ENCODE assay signal across 1 cellular context in the genomic region with DNA sequence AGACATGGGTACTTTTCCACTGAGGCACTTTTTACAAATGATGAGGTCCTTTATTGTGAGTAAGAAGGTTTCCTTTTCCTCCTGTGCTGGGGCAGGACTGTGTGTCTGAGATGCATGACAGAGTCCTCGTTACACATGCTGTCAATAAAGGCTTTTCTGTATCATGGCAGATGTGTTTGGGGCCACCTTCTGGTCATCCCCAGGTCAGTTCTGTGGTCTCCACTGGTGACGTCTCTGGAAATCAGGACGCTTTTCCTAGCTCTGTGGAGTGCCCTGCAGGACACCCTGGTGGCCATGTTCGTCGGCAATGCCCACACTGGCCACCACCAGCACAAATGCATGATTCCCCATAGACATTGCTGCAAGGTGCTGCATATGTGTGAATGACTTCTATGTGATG.
A peak's percentile ranks its signal among the peaks of the same experiment; 100 is the strongest.
TF ChIP-seq lines count a peak whose summit lies in the region.

No MANE protein-coding gene starts in this region.

TF ChIP-seq in K562, 482 proteins besides CTCF, POLR2A, EP300 and RAD21 (continued from another document and continues in another):
- TF ChIP-seq, protein P1, sequence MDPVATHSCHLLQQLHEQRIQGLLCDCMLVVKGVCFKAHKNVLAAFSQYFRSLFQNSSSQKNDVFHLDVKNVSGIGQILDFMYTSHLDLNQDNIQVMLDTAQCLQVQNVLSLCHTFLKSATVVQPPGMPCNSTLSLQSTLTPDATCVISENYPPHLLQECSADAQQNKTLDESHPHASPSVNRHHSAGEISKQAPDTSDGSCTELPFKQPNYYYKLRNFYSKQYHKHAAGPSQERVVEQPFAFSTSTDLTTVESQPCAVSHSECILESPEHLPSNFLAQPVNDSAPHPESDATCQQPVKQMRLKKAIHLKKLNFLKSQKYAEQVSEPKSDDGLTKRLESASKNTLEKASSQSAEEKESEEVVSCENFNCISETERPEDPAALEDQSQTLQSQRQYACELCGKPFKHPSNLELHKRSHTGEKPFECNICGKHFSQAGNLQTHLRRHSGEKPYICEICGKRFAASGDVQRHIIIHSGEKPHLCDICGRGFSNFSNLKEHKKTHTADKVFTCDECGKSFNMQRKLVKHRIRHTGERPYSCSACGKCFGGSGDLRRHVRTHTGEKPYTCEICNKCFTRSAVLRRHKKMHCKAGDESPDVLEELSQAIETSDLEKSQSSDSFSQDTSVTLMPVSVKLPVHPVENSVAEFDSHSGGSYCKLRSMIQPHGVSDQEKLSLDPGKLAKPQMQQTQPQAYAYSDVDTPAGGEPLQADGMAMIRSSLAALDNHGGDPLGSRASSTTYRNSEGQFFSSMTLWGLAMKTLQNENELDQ (CRISPR knock-in tag; IDR thresholded peaks at IDR 0.05; ENCODE audit: borderline replicate concordance) = no peak
- TF ChIP-seq PHB2 (IDR thresholded peaks at IDR 0.05; ENCODE audit: low read depth) (no peak), ZNF253 (CRISPR knock-in tag; conservative IDR thresholded peaks at IDR 0.05) (no peak), FOXK1 (CRISPR knock-in tag; IDR thresholded peaks at IDR 0.05; ENCODE audit: borderline replicate concordance) (no peak), CBFB (CRISPR knock-in tag; IDR thresholded peaks at IDR 0.05) (peak; percentile 87), BDP1 (IDR thresholded peaks at IDR 0.05; ENCODE audit: insufficient read depth, insufficient read length) (no peak), ZNF766 (CRISPR knock-in tag; conservative IDR thresholded peaks at IDR 0.05) (0 out of 2 replicates have a peak, but pooled peaks have one; percentile 56), SMAD4 (CRISPR knock-in tag; conservative IDR thresholded peaks at IDR 0.05) (0 out of 2 replicates have a peak, but pooled peaks have one; percentile 61), NBN (IDR thresholded peaks at IDR 0.05; ENCODE audit: low read depth) (peak; percentile 63; the same call in 1 of the 2 replicates), CBX1 (IDR thresholded peaks at IDR 0.05; ENCODE audit: low read depth) (no peak), TARDBP (IDR thresholded peaks at IDR 0.05) (no peak), KAT8 (IDR thresholded peaks at IDR 0.05; ENCODE audit: low read depth) (no peak), EWSR1 (IDR thresholded peaks at IDR 0.05; ENCODE audit: borderline replicate concordance, low read depth, partially characterized antibody) (no peak), SMAD2 (IDR thresholded peaks at IDR 0.05; ENCODE audit: low read depth, low read length) (no peak), POLR2B (IDR thresholded peaks at IDR 0.05; ENCODE audit: low read depth, partially characterized antibody) (no peak), ELF2 (CRISPR knock-in tag; IDR thresholded peaks at IDR 0.05) (no peak), ZNF124 (CRISPR knock-in tag; IDR thresholded peaks at IDR 0.05) (no peak), RBM15 (IDR thresholded peaks at IDR 0.05; ENCODE audit: insufficient read depth, low read length) (no peak), ETV6 (IDR thresholded peaks at IDR 0.05; ENCODE audit: borderline replicate concordance in 1 of 2, low read depth in 2 of 2, low read length in 1 of 2) (no peak), ETV6 (CRISPR knock-in tag; IDR thresholded peaks at IDR 0.05; ENCODE audit: borderline replicate concordance) (no peak), ZNF77 (CRISPR knock-in tag; IDR thresholded peaks at IDR 0.05) (no peak), FOXJ3 (CRISPR knock-in tag; IDR thresholded peaks at IDR 0.05) (no peak), ZNF217 (CRISPR knock-in tag; IDR thresholded peaks at IDR 0.05) (no peak), TAL1 (IDR thresholded peaks at IDR 0.05) (no peak; the same call in 1 of the 2 replicates), FOXA3 (CRISPR knock-in tag; conservative IDR thresholded peaks at IDR 0.05 in 1 of 2, IDR thresholded peaks at IDR 0.05 in 1 of 2) (peak; percentile 73 to 91)
- TF ChIP-seq, protein P2, sequence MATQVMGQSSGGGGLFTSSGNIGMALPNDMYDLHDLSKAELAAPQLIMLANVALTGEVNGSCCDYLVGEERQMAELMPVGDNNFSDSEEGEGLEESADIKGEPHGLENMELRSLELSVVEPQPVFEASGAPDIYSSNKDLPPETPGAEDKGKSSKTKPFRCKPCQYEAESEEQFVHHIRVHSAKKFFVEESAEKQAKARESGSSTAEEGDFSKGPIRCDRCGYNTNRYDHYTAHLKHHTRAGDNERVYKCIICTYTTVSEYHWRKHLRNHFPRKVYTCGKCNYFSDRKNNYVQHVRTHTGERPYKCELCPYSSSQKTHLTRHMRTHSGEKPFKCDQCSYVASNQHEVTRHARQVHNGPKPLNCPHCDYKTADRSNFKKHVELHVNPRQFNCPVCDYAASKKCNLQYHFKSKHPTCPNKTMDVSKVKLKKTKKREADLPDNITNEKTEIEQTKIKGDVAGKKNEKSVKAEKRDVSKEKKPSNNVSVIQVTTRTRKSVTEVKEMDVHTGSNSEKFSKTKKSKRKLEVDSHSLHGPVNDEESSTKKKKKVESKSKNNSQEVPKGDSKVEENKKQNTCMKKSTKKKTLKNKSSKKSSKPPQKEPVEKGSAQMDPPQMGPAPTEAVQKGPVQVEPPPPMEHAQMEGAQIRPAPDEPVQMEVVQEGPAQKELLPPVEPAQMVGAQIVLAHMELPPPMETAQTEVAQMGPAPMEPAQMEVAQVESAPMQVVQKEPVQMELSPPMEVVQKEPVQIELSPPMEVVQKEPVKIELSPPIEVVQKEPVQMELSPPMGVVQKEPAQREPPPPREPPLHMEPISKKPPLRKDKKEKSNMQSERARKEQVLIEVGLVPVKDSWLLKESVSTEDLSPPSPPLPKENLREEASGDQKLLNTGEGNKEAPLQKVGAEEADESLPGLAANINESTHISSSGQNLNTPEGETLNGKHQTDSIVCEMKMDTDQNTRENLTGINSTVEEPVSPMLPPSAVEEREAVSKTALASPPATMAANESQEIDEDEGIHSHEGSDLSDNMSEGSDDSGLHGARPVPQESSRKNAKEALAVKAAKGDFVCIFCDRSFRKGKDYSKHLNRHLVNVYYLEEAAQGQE (CRISPR knock-in tag; IDR thresholded peaks at IDR 0.05; ENCODE audit: low read depth) = no peak
- TF ChIP-seq, protein P3, sequence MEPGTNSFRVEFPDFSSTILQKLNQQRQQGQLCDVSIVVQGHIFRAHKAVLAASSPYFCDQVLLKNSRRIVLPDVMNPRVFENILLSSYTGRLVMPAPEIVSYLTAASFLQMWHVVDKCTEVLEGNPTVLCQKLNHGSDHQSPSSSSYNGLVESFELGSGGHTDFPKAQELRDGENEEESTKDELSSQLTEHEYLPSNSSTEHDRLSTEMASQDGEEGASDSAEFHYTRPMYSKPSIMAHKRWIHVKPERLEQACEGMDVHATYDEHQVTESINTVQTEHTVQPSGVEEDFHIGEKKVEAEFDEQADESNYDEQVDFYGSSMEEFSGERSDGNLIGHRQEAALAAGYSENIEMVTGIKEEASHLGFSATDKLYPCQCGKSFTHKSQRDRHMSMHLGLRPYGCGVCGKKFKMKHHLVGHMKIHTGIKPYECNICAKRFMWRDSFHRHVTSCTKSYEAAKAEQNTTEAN (CRISPR knock-in tag; IDR thresholded peaks at IDR 0.05) = no peak
- TF ChIP-seq, protein P4, sequence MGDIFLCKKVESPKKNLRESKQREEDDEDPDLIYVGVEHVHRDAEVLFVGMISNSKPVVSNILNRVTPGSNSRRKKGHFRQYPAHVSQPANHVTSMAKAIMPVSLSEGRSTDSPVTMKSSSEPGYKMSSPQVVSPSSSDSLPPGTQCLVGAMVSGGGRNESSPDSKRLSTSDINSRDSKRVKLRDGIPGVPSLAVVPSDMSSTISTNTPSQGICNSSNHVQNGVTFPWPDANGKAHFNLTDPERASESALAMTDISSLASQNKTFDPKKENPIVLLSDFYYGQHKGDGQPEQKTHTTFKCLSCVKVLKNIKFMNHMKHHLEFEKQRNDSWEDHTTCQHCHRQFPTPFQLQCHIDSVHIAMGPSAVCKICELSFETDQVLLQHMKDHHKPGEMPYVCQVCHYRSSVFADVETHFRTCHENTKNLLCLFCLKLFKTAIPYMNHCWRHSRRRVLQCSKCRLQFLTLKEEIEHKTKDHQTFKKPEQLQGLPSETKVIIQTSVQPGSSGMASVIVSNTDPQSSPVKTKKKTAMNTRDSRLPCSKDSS (IDR thresholded peaks at IDR 0.05; ENCODE audit: low read depth, partially characterized antibody) = no peak
- TF ChIP-seq, protein P5, sequence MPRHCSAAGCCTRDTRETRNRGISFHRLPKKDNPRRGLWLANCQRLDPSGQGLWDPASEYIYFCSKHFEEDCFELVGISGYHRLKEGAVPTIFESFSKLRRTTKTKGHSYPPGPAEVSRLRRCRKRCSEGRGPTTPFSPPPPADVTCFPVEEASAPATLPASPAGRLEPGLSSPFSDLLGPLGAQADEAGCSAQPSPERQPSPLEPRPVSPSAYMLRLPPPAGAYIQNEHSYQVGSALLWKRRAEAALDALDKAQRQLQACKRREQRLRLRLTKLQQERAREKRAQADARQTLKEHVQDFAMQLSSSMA (CRISPR knock-in tag; IDR thresholded peaks at IDR 0.05) = no peak
- TF ChIP-seq, protein P6, sequence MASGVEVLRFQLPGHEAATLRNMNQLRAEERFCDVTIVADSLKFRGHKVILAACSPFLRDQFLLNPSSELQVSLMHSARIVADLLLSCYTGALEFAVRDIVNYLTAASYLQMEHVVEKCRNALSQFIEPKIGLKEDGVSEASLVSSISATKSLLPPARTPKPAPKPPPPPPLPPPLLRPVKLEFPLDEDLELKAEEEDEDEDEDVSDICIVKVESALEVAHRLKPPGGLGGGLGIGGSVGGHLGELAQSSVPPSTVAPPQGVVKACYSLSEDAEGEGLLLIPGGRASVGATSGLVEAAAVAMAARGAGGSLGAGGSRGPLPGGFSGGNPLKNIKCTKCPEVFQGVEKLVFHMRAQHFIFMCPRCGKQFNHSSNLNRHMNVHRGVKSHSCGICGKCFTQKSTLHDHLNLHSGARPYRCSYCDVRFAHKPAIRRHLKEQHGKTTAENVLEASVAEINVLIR (CRISPR knock-in tag; IDR thresholded peaks at IDR 0.05) = peak; percentile 17; the same call in 1 of the 2 replicates
- TF ChIP-seq, protein P7, sequence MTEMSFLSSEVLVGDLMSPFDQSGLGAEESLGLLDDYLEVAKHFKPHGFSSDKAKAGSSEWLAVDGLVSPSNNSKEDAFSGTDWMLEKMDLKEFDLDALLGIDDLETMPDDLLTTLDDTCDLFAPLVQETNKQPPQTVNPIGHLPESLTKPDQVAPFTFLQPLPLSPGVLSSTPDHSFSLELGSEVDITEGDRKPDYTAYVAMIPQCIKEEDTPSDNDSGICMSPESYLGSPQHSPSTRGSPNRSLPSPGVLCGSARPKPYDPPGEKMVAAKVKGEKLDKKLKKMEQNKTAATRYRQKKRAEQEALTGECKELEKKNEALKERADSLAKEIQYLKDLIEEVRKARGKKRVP (CRISPR knock-in tag; IDR thresholded peaks at IDR 0.05) = no peak
- TF ChIP-seq, protein P8, sequence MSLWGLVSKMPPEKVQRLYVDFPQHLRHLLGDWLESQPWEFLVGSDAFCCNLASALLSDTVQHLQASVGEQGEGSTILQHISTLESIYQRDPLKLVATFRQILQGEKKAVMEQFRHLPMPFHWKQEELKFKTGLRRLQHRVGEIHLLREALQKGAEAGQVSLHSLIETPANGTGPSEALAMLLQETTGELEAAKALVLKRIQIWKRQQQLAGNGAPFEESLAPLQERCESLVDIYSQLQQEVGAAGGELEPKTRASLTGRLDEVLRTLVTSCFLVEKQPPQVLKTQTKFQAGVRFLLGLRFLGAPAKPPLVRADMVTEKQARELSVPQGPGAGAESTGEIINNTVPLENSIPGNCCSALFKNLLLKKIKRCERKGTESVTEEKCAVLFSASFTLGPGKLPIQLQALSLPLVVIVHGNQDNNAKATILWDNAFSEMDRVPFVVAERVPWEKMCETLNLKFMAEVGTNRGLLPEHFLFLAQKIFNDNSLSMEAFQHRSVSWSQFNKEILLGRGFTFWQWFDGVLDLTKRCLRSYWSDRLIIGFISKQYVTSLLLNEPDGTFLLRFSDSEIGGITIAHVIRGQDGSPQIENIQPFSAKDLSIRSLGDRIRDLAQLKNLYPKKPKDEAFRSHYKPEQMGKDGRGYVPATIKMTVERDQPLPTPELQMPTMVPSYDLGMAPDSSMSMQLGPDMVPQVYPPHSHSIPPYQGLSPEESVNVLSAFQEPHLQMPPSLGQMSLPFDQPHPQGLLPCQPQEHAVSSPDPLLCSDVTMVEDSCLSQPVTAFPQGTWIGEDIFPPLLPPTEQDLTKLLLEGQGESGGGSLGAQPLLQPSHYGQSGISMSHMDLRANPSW (CRISPR knock-in tag; IDR thresholded peaks at IDR 0.05) = 0 out of 2 replicates have a peak, but pooled peaks have one; percentile 43
- TF ChIP-seq, protein P9, sequence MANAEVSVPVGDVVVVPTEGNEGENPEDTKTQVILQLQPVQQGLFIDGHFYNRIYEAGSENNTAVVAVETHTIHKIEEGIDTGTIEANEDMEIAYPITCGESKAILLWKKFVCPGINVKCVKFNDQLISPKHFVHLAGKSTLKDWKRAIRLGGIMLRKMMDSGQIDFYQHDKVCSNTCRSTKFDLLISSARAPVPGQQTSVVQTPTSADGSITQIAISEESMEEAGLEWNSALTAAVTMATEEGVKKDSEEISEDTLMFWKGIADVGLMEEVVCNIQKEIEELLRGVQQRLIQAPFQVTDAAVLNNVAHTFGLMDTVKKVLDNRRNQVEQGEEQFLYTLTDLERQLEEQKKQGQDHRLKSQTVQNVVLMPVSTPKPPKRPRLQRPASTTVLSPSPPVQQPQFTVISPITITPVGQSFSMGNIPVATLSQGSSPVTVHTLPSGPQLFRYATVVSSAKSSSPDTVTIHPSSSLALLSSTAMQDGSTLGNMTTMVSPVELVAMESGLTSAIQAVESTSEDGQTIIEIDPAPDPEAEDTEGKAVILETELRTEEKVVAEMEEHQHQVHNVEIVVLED (CRISPR knock-in tag; IDR thresholded peaks at IDR 0.05) = no peak
- TF ChIP-seq, protein P10, sequence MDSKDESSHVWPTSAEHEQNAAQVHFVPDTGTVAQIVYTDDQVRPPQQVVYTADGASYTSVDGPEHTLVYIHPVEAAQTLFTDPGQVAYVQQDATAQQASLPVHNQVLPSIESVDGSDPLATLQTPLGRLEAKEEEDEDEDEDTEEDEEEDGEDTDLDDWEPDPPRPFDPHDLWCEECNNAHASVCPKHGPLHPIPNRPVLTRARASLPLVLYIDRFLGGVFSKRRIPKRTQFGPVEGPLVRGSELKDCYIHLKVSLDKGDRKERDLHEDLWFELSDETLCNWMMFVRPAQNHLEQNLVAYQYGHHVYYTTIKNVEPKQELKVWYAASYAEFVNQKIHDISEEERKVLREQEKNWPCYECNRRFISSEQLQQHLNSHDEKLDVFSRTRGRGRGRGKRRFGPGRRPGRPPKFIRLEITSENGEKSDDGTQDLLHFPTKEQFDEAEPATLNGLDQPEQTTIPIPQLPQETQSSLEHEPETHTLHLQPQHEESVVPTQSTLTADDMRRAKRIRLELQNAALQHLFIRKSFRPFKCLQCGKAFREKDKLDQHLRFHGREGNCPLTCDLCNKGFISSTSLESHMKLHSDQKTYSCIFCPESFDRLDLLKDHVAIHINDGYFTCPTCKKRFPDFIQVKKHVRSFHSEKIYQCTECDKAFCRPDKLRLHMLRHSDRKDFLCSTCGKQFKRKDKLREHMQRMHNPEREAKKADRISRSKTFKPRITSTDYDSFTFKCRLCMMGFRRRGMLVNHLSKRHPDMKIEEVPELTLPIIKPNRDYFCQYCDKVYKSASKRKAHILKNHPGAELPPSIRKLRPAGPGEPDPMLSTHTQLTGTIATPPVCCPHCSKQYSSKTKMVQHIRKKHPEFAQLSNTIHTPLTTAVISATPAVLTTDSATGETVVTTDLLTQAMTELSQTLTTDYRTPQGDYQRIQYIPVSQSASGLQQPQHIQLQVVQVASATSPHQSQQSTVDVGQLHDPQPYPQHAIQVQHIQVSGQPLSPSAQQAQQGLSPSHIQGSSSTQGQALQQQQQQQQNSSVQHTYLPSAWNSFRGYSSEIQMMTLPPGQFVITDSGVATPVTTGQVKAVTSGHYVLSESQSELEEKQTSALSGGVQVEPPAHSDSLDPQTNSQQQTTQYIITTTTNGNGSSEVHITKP (IDR thresholded peaks at IDR 0.05; ENCODE audit: partially characterized antibody) = no peak
